17 cellular contexts compared by ENCODE assay signal in genomic region chr7:6093375-6093774, GRCh38.
"Had no signal": no experiment of that assay in that cellular context is flagged by ENCODE, and none has a peak within 500 bp of the region (broad histone marks: within the 10 kb centered on the region; RNA-seq: fewer than 3 reads in every experiment).

No MANE protein-coding gene starts in this region.

- H3K9ac ChIP-seq: neural progenitor cell had no signal

- H3K9me3 ChIP-seq: colonic mucosa, mucosa of descending colon, pancreas had no signal

- H3K36me3 Mint-ChIP-seq: natural killer cell, neural progenitor cell had no signal

- H3K9me3 Mint-ChIP-seq: natural killer cell, neural progenitor cell had no signal

- H3K4me1 ChIP-seq: colonic mucosa, neural progenitor cell, pancreas had no signal

- H2AFZ ChIP-seq: hepatocyte had no signal

- H3K4me3 ChIP-seq: colonic mucosa, hepatocyte, mucosa of descending colon, neural progenitor cell, pancreas had no signal

- H3K27me3 ChIP-seq: colonic mucosa, hepatocyte, pancreas had no signal

- H3K4me1 Mint-ChIP-seq: natural killer cell, neural progenitor cell had no signal

- H3K27ac ChIP-seq: colonic mucosa, hepatocyte, neural progenitor cell, pancreas had no signal

- FAIRE-seq: islet of Langerhans, pancreas had no signal

- DNase-seq: colonic mucosa; effector CD4-positive, alpha-beta T cell; foreskin melanocyte; head of caudate nucleus; mucosa of descending colon; natural killer cell; occipital lobe; pancreas; right cardiac atrium; stimulated activated CD4-positive, alpha-beta T cell treated with anti-CD3 and anti-CD28 coated beads, Interleukin-15, amount 100 ng/mL, for 24 hours; stimulated activated CD4-positive, alpha-beta T cell treated with anti-CD3 and anti-CD28 coated beads, Interleukin-1b, Interleukin-23, amount 100 ng/mL, for 48 hours; stimulated activated CD4-positive, alpha-beta T cell treated with anti-CD3 and anti-CD28 coated beads, Interleukin-4, amount 100 ng/mL, for 24 hours; stimulated activated naive CD4-positive, alpha-beta T cell had no signal

- H3K4me3 Mint-ChIP-seq: natural killer cell, neural progenitor cell had no signal

- H3K4me2 ChIP-seq: hepatocyte, neural progenitor cell had no signal

- H3K36me3 ChIP-seq: colonic mucosa, neural progenitor cell, pancreas had no signal

- H3K79me2 ChIP-seq: hepatocyte had no signal

- H3K27ac Mint-ChIP-seq: natural killer cell, neural progenitor cell, progenitor cell of endocrine pancreas had no signal

- ATAC-seq: mucosa of descending colon, natural killer cell, pancreas, right cardiac atrium had no signal
